In genomic region chr5:140106805-140107311, GRCh38 we compare ENCODE assay signal across 8 cellular contexts. TPM values are rescaled to one million over a fixed set of nuclear protein-coding genes. Genes with fewer than 3 reads are reported as not detected.
A peak's percentile ranks its signal among the peaks of the same experiment; 100 is the strongest.
DNase-seq lines count a peak whose midpoint lies in the region; ATAC-seq, FAIRE-seq and TF ChIP-seq lines count a peak whose summit lies in the region.

No MANE protein-coding gene starts in this region.

- TF ChIP-seq POLR2A in vagina (IDR thresholded peaks at IDR 0.05): no peak

- H3K4me3 ChIP-seq in bronchial epithelial cell (ENCODE audit: low read depth, low read length) (peak overlapping the region; percentile 91), mesenchymal stem cell (ENCODE audit: insufficient read depth in 1 of 2, low read depth in 1 of 2, low read length in 2 of 2) (peak overlapping the region; percentile 87 to 93), vagina (peak overlapping the region; percentile 74 to 84)

- intact Hi-C loops in vagina (cut with DNase I): no loop called here

- peak overlapping the region; percentile 98 for H3K4me3 Mint-ChIP-seq in activated naive CD4-positive, alpha-beta T cell treated with anti-CD3 and anti-CD28 coated beads, Interleukin-2, amount 50 U/mL, for 24 hours

- peak overlapping the region; percentile 60 to 99 for H3K18ac ChIP-seq in mesenchymal stem cell (ENCODE audit: low read depth in 1 of 2, low read length in 2 of 2)

- H2AFZ ChIP-seq in mesenchymal stem cell (ENCODE audit: low read depth, low read length): peak overlapping the region; percentile 91

- in situ Hi-C loops in ACHN (cut with HindIII; ENCODE audit: low pct_ligation_motif_present, low pct_unique_long_range_greater_than_20kb, low sequenced_read_pairs): no loop called here

- peak overlapping the region; percentile 82 for H3K4me2 ChIP-seq in mesenchymal stem cell (ENCODE audit: low read length, poor library complexity, severe bottlenecking)

- peak overlapping the region; percentile 98 for H3K9ac ChIP-seq in mesenchymal stem cell (ENCODE audit: low read length)

- peaks cover 17% of the 10 kb centered on the region for H3K4me1 ChIP-seq in mesenchymal stem cell (ENCODE audit: control insufficient read depth, insufficient read depth, low read depth, low read length)
- peaks cover 38% of the 10 kb centered on the region for H3K4me1 ChIP-seq in vagina

- peak overlapping the region in 1 of 2 experiments; percentile 91 for H3K14ac ChIP-seq in mesenchymal stem cell (ENCODE audit: low read length in 2 of 2)

- H3K36me3 ChIP-seq in bronchial epithelial cell (ENCODE audit: control insufficient read depth, insufficient read depth, low read length) (no peaks in the 10 kb centered on the region), mesenchymal stem cell (ENCODE audit: control insufficient read depth in 1 of 2, insufficient read depth in 2 of 2, low read depth in 1 of 2, low read length in 2 of 2) (no peaks in the 10 kb centered on the region), vagina (no peaks in the 10 kb centered on the region)

- H3K4me1 Mint-ChIP-seq in activated naive CD4-positive, alpha-beta T cell treated with anti-CD3 and anti-CD28 coated beads, Interleukin-2, amount 50 U/mL, for 24 hours: peaks cover 46% of the 10 kb centered on the region

- H2BK120ac ChIP-seq in mesenchymal stem cell (ENCODE audit: low read depth, low read length): no peak overlapping the region

- DNase-seq in activated naive CD4-positive, alpha-beta T cell (lab: John Stamatoyannopoulos, UW): no peak
- DNase-seq in bronchial epithelial cell (ENCODE audit: low read depth): no peak
- no peak for DNase-seq in mesenchymal stem cell
- no peak for DNase-seq in vagina (ENCODE audit: extremely low spot score in 2 of 2)
- no peak for DNase-seq in ACHN
- DNase-seq in SIG-M5 treated with dmso at 0.1 percent for 504 hours (lab: John Stamatoyannopoulos, UW; ENCODE audit: unreplicated experiment): no peak

- H2BK5ac ChIP-seq in mesenchymal stem cell (ENCODE audit: low read depth, low read length, poor library complexity, severe bottlenecking): peak overlapping the region; percentile 84

- H2BK15ac ChIP-seq in mesenchymal stem cell (ENCODE audit: low read depth, poor library complexity, severe bottlenecking): peak overlapping the region; percentile 15

- H3K79me1 ChIP-seq in mesenchymal stem cell (replicated peaks; ENCODE audit: low read length, poor library complexity, severe bottlenecking): peaks cover 19% of the 10 kb centered on the region

- peak overlapping the region; percentile 66 for H2AK5ac ChIP-seq in mesenchymal stem cell (ENCODE audit: low read length, severe bottlenecking)

- WGBS in mesenchymal stem cell: 39% methylated on average over 16 of the region's 16 CpGs

- H3K27ac ChIP-seq in mesenchymal stem cell (ENCODE audit: low read length, poor library complexity, severe bottlenecking) (peak overlapping the region; percentile 70), vagina (peak overlapping the region; percentile 99)

- H2BK12ac ChIP-seq in mesenchymal stem cell (ENCODE audit: low read length in 2 of 2): no peak overlapping the region

- peak overlapping the region in 1 of 2 experiments; percentile 94 for H3K4ac ChIP-seq in mesenchymal stem cell (ENCODE audit: low read depth in 1 of 2, low read length in 2 of 2)

- H3K23ac ChIP-seq in mesenchymal stem cell (ENCODE audit: low read length in 2 of 2): no peak overlapping the region

- H3K36me3 Mint-ChIP-seq in activated naive CD4-positive, alpha-beta T cell treated with anti-CD3 and anti-CD28 coated beads, Interleukin-2, amount 50 U/mL, for 24 hours: peaks cover 2% of the 10 kb centered on the region

- H3K27me3 ChIP-seq in bronchial epithelial cell (ENCODE audit: control insufficient read depth, insufficient read depth, low read length) (no peaks in the 10 kb centered on the region), mesenchymal stem cell (ENCODE audit: control insufficient read depth in 1 of 2, insufficient read depth in 1 of 2, low read length in 2 of 2) (peaks cover 0 to 41% of the 10 kb centered on the region in 2 experiments), vagina (no peaks in the 10 kb centered on the region)

- H3K9me3 ChIP-seq in mesenchymal stem cell (ENCODE audit: control insufficient read depth, low read length) (no peaks in the 10 kb centered on the region), vagina (no peaks in the 10 kb centered on the region)

- peak overlapping the region; percentile 99 for H4K8ac ChIP-seq in mesenchymal stem cell (ENCODE audit: low read length)

- H3K27ac Mint-ChIP-seq in activated naive CD4-positive, alpha-beta T cell treated with anti-CD3 and anti-CD28 coated beads, Interleukin-2, amount 50 U/mL, for 24 hours: peak overlapping the region; percentile 93

- FAIRE-seq in bronchial epithelial cell (lab: Jason Lieb, UNC): no peak

- H4K91ac ChIP-seq in mesenchymal stem cell (ENCODE audit: low read length): peak overlapping the region; percentile 19

- peaks cover 2% of the 10 kb centered on the region for H3K27me3 Mint-ChIP-seq in activated naive CD4-positive, alpha-beta T cell treated with anti-CD3 and anti-CD28 coated beads, Interleukin-2, amount 50 U/mL, for 24 hours

- TF ChIP-seq CTCF in bronchial epithelial cell (IDR thresholded peaks at IDR 0.05; ENCODE audit: insufficient read depth, low read length, severe bottlenecking) (no peak), vagina (IDR thresholded peaks at IDR 0.05) (no peak)

- H3K9me3 Mint-ChIP-seq in activated naive CD4-positive, alpha-beta T cell treated with anti-CD3 and anti-CD28 coated beads, Interleukin-2, amount 50 U/mL, for 24 hours: no peaks in the 10 kb centered on the region

- ATAC-seq in activated CD4-positive, CD25-positive, alpha-beta regulatory T cell treated with anti-CD3 and anti-CD28 coated beads, Interleukin-2, amount 50 U/mL, for 24 hours: no peak

RNA-seq across cellular contexts. Expression of gene PURA, which starts 7.1 kb away (rescaled TPM):
- total RNA-seq in bronchial epithelial cell (6.6 and 12.3 TPM in 2 replicates), vagina (29.7 TPM)
- polyA plus RNA-seq in mesenchymal stem cell (2013, experiment 1 of 2): 4.3 TPM
- polyA plus RNA-seq in mesenchymal stem cell (2013, experiment 2 of 2): 4.3 TPM

RNA-seq across cellular contexts. Expression of gene IGIP, which starts 18.9 kb away (rescaled TPM):
- 5.3 and 5.9 TPM in 2 replicates for total RNA-seq in bronchial epithelial cell
- 0.98 TPM for polyA plus RNA-seq in mesenchymal stem cell (2013, experiment 1 of 2)
- 1.0 TPM for polyA plus RNA-seq in mesenchymal stem cell (2013, experiment 2 of 2)
- total RNA-seq in vagina: 16.7 TPM
